24 cellular contexts compared by ENCODE assay signal in genomic region chr2:189959450-189959849, GRCh38.
DNase-seq lines count a peak whose midpoint lies in the region; TF ChIP-seq lines count a peak whose summit lies in the region.
"Had no signal": no experiment of that assay in that cellular context is flagged by ENCODE, and none has a peak within 500 bp of the region (broad histone marks: within the 10 kb centered on the region; RNA-seq: fewer than 3 reads in every experiment).

No MANE protein-coding gene starts in this region.

- no peak overlapping the region for H3K9ac ChIP-seq in endodermal cell (ENCODE audit: extremely low read depth, low read length, poor library complexity, severe bottlenecking)
- H3K9ac ChIP-seq: SK-N-SH had no signal

- H3K36me3 ChIP-seq in endodermal cell (ENCODE audit: control insufficient read depth, insufficient read depth, low read length) = no peaks in the 10 kb centered on the region
- H3K36me3 ChIP-seq: BE2C had no signal

- no peaks in the 10 kb centered on the region for H3K4me1 ChIP-seq in endodermal cell (ENCODE audit: control insufficient read depth, insufficient read depth, low read length)

- no peak overlapping the region for H3K4me3 Mint-ChIP-seq in endodermal cell
- H3K4me3 Mint-ChIP-seq: CD14-positive monocyte; CD8-positive, alpha-beta memory T cell; IgD-negative memory B cell had no signal

- no peaks in the 10 kb centered on the region for H3K27me3 Mint-ChIP-seq in endodermal cell (ENCODE audit: insufficient read depth)
- H3K27me3 Mint-ChIP-seq: IgD-negative memory B cell had no signal

- DNase-seq in DMS53 treated with DMSO at 0.1 percent for 48 hours (lab: John Stamatoyannopoulos, UW; ENCODE audit: unreplicated experiment) = peak; percentile 44
- peak; percentile 45 for DNase-seq in RPMI8226
- no peak for DNase-seq in endodermal cell
- peak; percentile 1 for DNase-seq in renal cortical epithelial cell (ENCODE audit: low read depth)
- DNase-seq in SIG-M5 (lab: John Stamatoyannopoulos, UW) = no peak
- DNase-seq in GM03348 (ENCODE audit: low spot score) = no peak
- DNase-seq in activated effector memory CD4-positive, alpha-beta T cell treated with Interleukin-2 at 50 U/mL for 16 hours = no peak
- no peak for DNase-seq in NK-92 treated with Interleukin-12 subunit alpha and Interleukin-12 subunit beta, amount 100 ng/mL, for 24 hours (lab: John Stamatoyannopoulos, UW)
- DNase-seq: BE2C; CD8-positive, alpha-beta memory T cell; H7; Karpas-422; NCI-H1092 treated with DMSO at 0.1 percent for 48 hours; NCI-H1436 treated with DMSO at 0.1 percent for 48 hours; NCI-H187 treated with DMSO at 0.1 percent for 48 hours; NCI-H2107; NCI-H446; NCI-H524 treated with DMSO at 0.1 percent for 48 hours; NCI-H774; SHP77 treated with DMSO at 0.1 percent for 48 hours; SK-N-SH; SW 1271 had no signal

- H3K27me3 ChIP-seq in endodermal cell (ENCODE audit: control insufficient read depth, insufficient read depth, low read length, poor library complexity, severe bottlenecking) = no peaks in the 10 kb centered on the region
- H3K27me3 ChIP-seq: BE2C had no signal

- no peak overlapping the region for H3K27ac ChIP-seq in endodermal cell (ENCODE audit: low read depth, low read length)

- no peak overlapping the region for H3K27ac Mint-ChIP-seq in endodermal cell
- H3K27ac Mint-ChIP-seq: CD14-positive monocyte; CD8-positive, alpha-beta memory T cell; IgD-negative memory B cell had no signal

- peaks cover 2% of the 10 kb centered on the region for H3K36me3 Mint-ChIP-seq in endodermal cell (ENCODE audit: low read depth)
- H3K36me3 Mint-ChIP-seq: CD14-positive monocyte; CD8-positive, alpha-beta memory T cell had no signal

- H3K9me3 ChIP-seq in endodermal cell (ENCODE audit: control insufficient read depth, low read length) = peaks cover 11% of the 10 kb centered on the region
- H3K9me3 ChIP-seq: BE2C, SK-N-SH had no signal

- H3K4me3 ChIP-seq in endodermal cell (ENCODE audit: low read length) = peak overlapping the region; percentile 28

- peaks cover 9% of the 10 kb centered on the region for H3K4me1 Mint-ChIP-seq in endodermal cell
- H3K4me1 Mint-ChIP-seq: CD14-positive monocyte had no signal

- peaks cover 2% of the 10 kb centered on the region for H3K9me3 Mint-ChIP-seq in endodermal cell
- H3K9me3 Mint-ChIP-seq: CD8-positive, alpha-beta memory T cell; IgD-negative memory B cell had no signal

- no peak for TF ChIP-seq CTCF in endodermal cell (conservative IDR thresholded peaks at IDR 0.05)

Comparison
In these comparisons a context has a peak if more than half of its experiments do, and no peak if none do; other contexts are left out.
1. DNase-seq: peak in DMS53 treated with DMSO at 0.1 percent for 48 hours (single experiment), RPMI8226 (single experiment) and renal cortical epithelial cell (single experiment); none in endodermal cell (single experiment), SIG-M5 (single experiment), GM03348 (single experiment), activated effector memory CD4-positive, alpha-beta T cell treated with Interleukin-2 at 50 U/mL for 16 hours (single experiment) and NK-92 treated with Interleukin-12 subunit alpha and Interleukin-12 subunit beta, amount 100 ng/mL, for 24 hours (single experiment).